22 cellular contexts compared by ENCODE assay signal in the genomic region with DNA sequence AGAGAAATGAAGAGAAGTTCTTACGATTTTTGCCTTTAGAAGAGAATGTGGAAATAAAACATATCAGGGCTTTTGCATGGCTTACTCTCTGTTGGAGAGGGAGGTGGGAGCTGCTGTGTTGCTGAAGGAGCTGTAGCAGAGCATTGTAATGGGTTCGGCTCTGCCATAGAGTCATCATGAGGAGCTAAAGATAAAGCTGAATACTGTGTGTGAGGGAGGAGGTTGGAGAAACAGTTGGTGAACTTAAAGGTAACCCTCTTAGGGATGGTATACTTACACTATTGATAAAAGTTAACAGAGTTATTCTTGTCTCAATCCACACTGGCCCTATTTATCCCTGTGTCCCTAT. TPM values are rescaled to one million over a fixed set of nuclear protein-coding genes. Genes with fewer than 3 reads are reported as not detected.
DNase-seq lines count a peak whose midpoint lies in the region; ATAC-seq and TF ChIP-seq lines count a peak whose summit lies in the region.
"Had no signal": no experiment of that assay in that cellular context is flagged by ENCODE, and none has a peak within 500 bp of the region (broad histone marks: within the 10 kb centered on the region; RNA-seq: fewer than 3 reads in every experiment).

No MANE protein-coding gene starts in this region.

- CTCF ChIA-PET in HEK293 (lab: Yijun Ruan, JAX), result interaction anchor here (0.6 kb wide), 1 partner anchor 164 kb away, joined by 3 read pairs; no protein-coding TSS in a partner anchor

- intact Hi-C loops in psoas muscle (cut with DNase I) (no loop called here), posterior cingulate gyrus (cut with DNase I) (no loop called here), colonic mucosa (cut with DNase I) (no loop called here)

- no peak overlapping the region for H3K9ac ChIP-seq in colonic mucosa (ENCODE audit: low read depth in 2 of 2, low read length in 2 of 2)
- H3K9ac ChIP-seq: KMS-11, SK-N-SH had no signal

- H3K27ac ChIP-seq in HEK293 (ENCODE audit: extremely low read depth, low read depth, low read length), result no peak overlapping the region
- peak overlapping the region; percentile 84 for H3K27ac ChIP-seq in VCaP
- H3K27ac ChIP-seq in gastroesophageal sphincter, result peak overlapping the region in 3 of 4 donors; percentile 41 to 55 (median 52)
- peak overlapping the region; percentile 76 for H3K27ac ChIP-seq in psoas muscle
- H3K27ac ChIP-seq in effector memory CD4-positive, alpha-beta T cell (ENCODE audit: insufficient read depth, low read length, poor library complexity, severe bottlenecking), result no peak overlapping the region
- H3K27ac ChIP-seq in colonic mucosa, result no peak overlapping the region
- H3K27ac ChIP-seq: KMS-11, testis had no signal

- TF ChIP-seq EP300 in gastroesophageal sphincter (IDR thresholded peaks at IDR 0.05), result no peak

- no peaks in the 10 kb centered on the region for H3K36me3 ChIP-seq in HEK293 (ENCODE audit: control insufficient read depth in 2 of 2, insufficient read depth in 1 of 2, low read length in 2 of 2)
- peaks cover 0 to 9% of the 10 kb centered on the region in 2 donors for H3K36me3 ChIP-seq in gastroesophageal sphincter
- H3K36me3 ChIP-seq in psoas muscle (ENCODE audit: insufficient read depth in 1 of 2, low read depth in 1 of 2), result peaks cover 5 to 6% of the 10 kb centered on the region in 2 donors
- H3K36me3 ChIP-seq in effector memory CD4-positive, alpha-beta T cell (ENCODE audit: control insufficient read depth, insufficient read depth, low read length), result peaks cover 6% of the 10 kb centered on the region
- H3K36me3 ChIP-seq in colonic mucosa, result no peaks in the 10 kb centered on the region

- H3K9me3 ChIP-seq in HEK293 (ENCODE audit: control insufficient read depth, insufficient read depth, low read depth, low read length) (no peaks in the 10 kb centered on the region), gastroesophageal sphincter (no peaks in the 10 kb centered on the region), psoas muscle (no peaks in the 10 kb centered on the region), colonic mucosa (no peaks in the 10 kb centered on the region)
- H3K9me3 ChIP-seq in effector memory CD4-positive, alpha-beta T cell (ENCODE audit: control insufficient read depth, low read length), result no peaks in the 10 kb centered on the region
- H3K9me3 ChIP-seq: SK-N-SH, testis had no signal

- TF ChIP-seq CTCF in HEK293 (tag by site-specific recombination; IDR thresholded peaks at IDR 0.05) (no peak), VCaP (conservative IDR thresholded peaks at IDR 0.05) (no peak), gastroesophageal sphincter (IDR thresholded peaks at IDR 0.05) (no peak), psoas muscle (IDR thresholded peaks at IDR 0.05) (no peak), colonic mucosa (IDR thresholded peaks at IDR 0.05) (no peak)

- DNase-seq in psoas muscle (no peak), posterior cingulate gyrus (no peak), colonic mucosa (no peak)
- DNase-seq in effector memory CD4-positive, alpha-beta T cell, result no peak
- DNase-seq: activated CD4-positive, CD25-positive, alpha-beta regulatory T cell treated with anti-CD3 and anti-CD28 coated beads, Interleukin-2, amount 50 U/mL, for 72 hours; activated CD8-positive, alpha-beta T cell treated with anti-CD3 and anti-CD28 coated beads, Interleukin-2, amount 10 ng/mL, durations not matched to agents 7 days and 5 days; activated naive CD4-positive, alpha-beta T cell treated with anti-CD3 and anti-CD28 coated beads for 36 hours; activated T-cell treated with anti-CD3 and anti-CD28 coated beads, Interleukin-2, amount 50 U/mL, for 1 hour; CD4-positive, alpha-beta T cell; GDM1; HCEC 1CT; naive B cell; NCI-H1694; NCI-H2171 treated with DMSO at 0.1 percent for 48 hours; NCI-H524 treated with DMSO at 0.1 percent for 48 hours; SK-N-SH; T-helper 9 cell; testis had no signal

- H3K4me1 ChIP-seq in HEK293 (ENCODE audit: control insufficient read depth, insufficient read depth, low read length), result peaks cover 31% of the 10 kb centered on the region
- peaks cover 9 to 52% (median 17%) of the 10 kb centered on the region in 3 donors for H3K4me1 ChIP-seq in gastroesophageal sphincter
- H3K4me1 ChIP-seq in psoas muscle, result peaks cover 51% of the 10 kb centered on the region
- H3K4me1 ChIP-seq in effector memory CD4-positive, alpha-beta T cell (ENCODE audit: control insufficient read depth, insufficient read depth, low read length, poor library complexity, severe bottlenecking), result no peaks in the 10 kb centered on the region
- H3K4me1 ChIP-seq in colonic mucosa, result no peaks in the 10 kb centered on the region
- H3K4me1 ChIP-seq: testis had no signal

- H3K4me3 ChIP-seq in HEK293 (ENCODE audit: low read depth, low read length) (no peak overlapping the region), gastroesophageal sphincter (no peak overlapping the region), psoas muscle (no peak overlapping the region), colonic mucosa (no peak overlapping the region)
- no peak overlapping the region for H3K4me3 ChIP-seq in effector memory CD4-positive, alpha-beta T cell (ENCODE audit: insufficient read depth, low read depth, low read length, poor library complexity, severe bottlenecking)
- H3K4me3 ChIP-seq: testis had no signal

- POLR2A ChIA-PET in HEK293 (lab: Yijun Ruan, JAX), result no interaction called here

- WGBS in gastroesophageal sphincter (ENCODE audit: low coverage in 1 of 2), 2 donors, result 53 to 54% methylated on average over 2 of the region's 2 CpGs
- WGBS in psoas muscle, 3 donors, result 84 to 95% (median 89%) methylated on average over 2 of the region's 2 CpGs

- no peak for TF ChIP-seq POLR2A in gastroesophageal sphincter (IDR thresholded peaks at IDR 0.05)

- no peak for ATAC-seq in gastroesophageal sphincter
- no peak for ATAC-seq in psoas muscle
- ATAC-seq: activated CD8-positive, alpha-beta T cell treated with anti-CD3 and anti-CD28 coated beads, Interleukin-2, amount 10 ng/mL, durations not matched to agents 7 days and 5 days had no signal

- no peaks in the 10 kb centered on the region for H3K27me3 ChIP-seq in gastroesophageal sphincter
- no peaks in the 10 kb centered on the region for H3K27me3 ChIP-seq in psoas muscle (ENCODE audit: insufficient read depth in 3 of 3, low read length in 2 of 3)
- no peaks in the 10 kb centered on the region for H3K27me3 ChIP-seq in effector memory CD4-positive, alpha-beta T cell (replicated peaks; ENCODE audit: control insufficient read depth, insufficient read depth, low read length, poor library complexity, severe bottlenecking)
- no peaks in the 10 kb centered on the region for H3K27me3 ChIP-seq in colonic mucosa
- H3K27me3 ChIP-seq: testis had no signal

TF ChIP-seq in HEK293, 187 proteins besides CTCF, POLR2A, EP300 and RAD21:
- no peak for TF ChIP-seq AEBP2 (tag by site-specific recombination; IDR thresholded peaks at IDR 0.05; ENCODE audit: borderline replicate concordance)
- no peak for TF ChIP-seq ZBTB49 (tag by site-specific recombination; IDR thresholded peaks at IDR 0.05; ENCODE audit: low read depth)
- TF ChIP-seq ZNF341 (tag by site-specific recombination; IDR thresholded peaks at IDR 0.05; ENCODE audit: low read depth), result no peak
- peak; percentile 63 for TF ChIP-seq ZNF600 (tag by site-specific recombination; IDR thresholded peaks at IDR 0.05)
- no peak for TF ChIP-seq YY1 (tag by site-specific recombination; IDR thresholded peaks at IDR 0.05)

RNA-seq across cellular contexts. Expression of gene CTNNBL1, which starts 34.8 kb away (rescaled TPM):
- total RNA-seq in gastroesophageal sphincter (10 to 100 TPM; 43.8 to 58.4 (median 47.1) TPM), psoas muscle (10 to 100 TPM; 26.7 to 44.0 (median 33.5) TPM), colonic mucosa (10 to 100 TPM; 36.6 to 50.7 TPM)
- polyA plus RNA-seq in psoas muscle, result 10 to 100 TPM; 36.6 to 42.6 (median 39.7) TPM

Comparison
In these comparisons a context has a peak if more than half of its experiments do, and no peak if none do; other contexts are left out.
1. H3K27ac ChIP-seq: peak in VCaP (single experiment), gastroesophageal sphincter (3 of 4) and psoas muscle (single experiment); none in HEK293 (single experiment), effector memory CD4-positive, alpha-beta T cell (single experiment) and colonic mucosa (single experiment).